ENCODE assay signal across 7 cellular contexts in genomic region chr1:143504703-143505102, GRCh38.
A peak's percentile ranks its signal among the peaks of the same experiment; 100 is the strongest.
DNase-seq lines count a peak whose midpoint lies in the region; ATAC-seq, FAIRE-seq and TF ChIP-seq lines count a peak whose summit lies in the region.
"Not testable (repeated sequence)": the region's sequence is repeated elsewhere in the genome, so short reads cannot be mapped to it uniquely, and the experiment has no call there.

No MANE protein-coding gene starts in this region.

- H4K20me1 ChIP-seq in K562 (replicated peaks; ENCODE audit: control insufficient read depth, insufficient read depth, low read length), result not testable (repeated sequence)

- H3K27me3 ChIP-seq in K562 (ENCODE audit: control insufficient read depth in 2 of 2, insufficient read depth in 2 of 2, low read length in 2 of 2), result not testable (repeated sequence)

- not testable (repeated sequence) for H3K4me1 Mint-ChIP-seq in Calu3 (ENCODE audit: low read depth, unreplicated experiment); activated CD8-positive, alpha-beta T cell treated with anti-CD3 and anti-CD28 coated beads, Interleukin-2, amount 10 ng/mL, durations not matched to agents 7 days and 5 days (ENCODE audit: low read depth); activated naive CD8-positive, alpha-beta T cell treated with anti-CD3 and anti-CD28 coated beads, Interleukin-2, amount 10 ng/mL, durations not matched to agents 7 days and 5 days; memory B cell; stimulated activated naive CD8-positive, alpha-beta T cell treated with anti-CD3 and anti-CD28 coated beads, Interleukin-15, Interleukin-2, amounts not matched to agents 100 ng/mL and 50 ng/mL, for 24 hours (ENCODE audit: low read depth)

- H3K9ac ChIP-seq in K562 (ENCODE audit: insufficient read depth in 1 of 2, low read depth in 2 of 2, low read length in 2 of 2), result not testable (repeated sequence)

- peaks cover 22% of the 10 kb centered on the region for H3K9me3 Mint-ChIP-seq in Calu3 (ENCODE audit: low read depth, unreplicated experiment)
- peaks cover 16% of the 10 kb centered on the region for H3K9me3 Mint-ChIP-seq in activated CD8-positive, alpha-beta T cell treated with anti-CD3 and anti-CD28 coated beads, Interleukin-2, amount 10 ng/mL, durations not matched to agents 7 days and 5 days (ENCODE audit: insufficient read depth)
- H3K9me3 Mint-ChIP-seq in activated naive CD8-positive, alpha-beta T cell treated with anti-CD3 and anti-CD28 coated beads, Interleukin-2, amount 10 ng/mL, durations not matched to agents 7 days and 5 days, result peaks cover 16% of the 10 kb centered on the region
- H3K9me3 Mint-ChIP-seq in memory B cell, result peaks cover 23% of the 10 kb centered on the region
- H3K9me3 Mint-ChIP-seq in stimulated activated naive CD8-positive, alpha-beta T cell treated with anti-CD3 and anti-CD28 coated beads, Interleukin-15, Interleukin-2, amounts not matched to agents 100 ng/mL and 50 ng/mL, for 24 hours, result peaks cover 22% of the 10 kb centered on the region

- ATAC-seq in activated CD8-positive, alpha-beta T cell treated with anti-CD3 and anti-CD28 coated beads, Interleukin-2, amount 10 ng/mL, durations not matched to agents 7 days and 5 days; activated naive CD8-positive, alpha-beta T cell treated with anti-CD3 and anti-CD28 coated beads, Interleukin-2, amount 10 ng/mL, durations not matched to agents 7 days and 5 days (ENCODE audit: low read depth); K562; memory B cell (ENCODE audit: low read depth): not testable (repeated sequence)

- not testable (repeated sequence) for H3K4me3 ChIP-seq in K562

- H3K4me2 ChIP-seq in K562 (ENCODE audit: insufficient read depth, low read length), result not testable (repeated sequence)

- TF ChIP-seq RAD21 in K562 (CRISPR knock-in tag; conservative IDR thresholded peaks at IDR 0.05 in 1 of 2, IDR thresholded peaks at IDR 0.05 in 1 of 2), result not testable (repeated sequence)

- H3K27ac Mint-ChIP-seq in Calu3 (ENCODE audit: unreplicated experiment), result peak overlapping the region; percentile 31
- H3K27ac Mint-ChIP-seq in activated CD8-positive, alpha-beta T cell treated with anti-CD3 and anti-CD28 coated beads, Interleukin-2, amount 10 ng/mL, durations not matched to agents 7 days and 5 days, result peak overlapping the region; percentile 12
- H3K27ac Mint-ChIP-seq in activated naive CD8-positive, alpha-beta T cell treated with anti-CD3 and anti-CD28 coated beads, Interleukin-2, amount 10 ng/mL, durations not matched to agents 7 days and 5 days, result peak overlapping the region; percentile 18
- peak overlapping the region; percentile 18 for H3K27ac Mint-ChIP-seq in memory B cell
- peak overlapping the region; percentile 21 for H3K27ac Mint-ChIP-seq in stimulated activated naive CD8-positive, alpha-beta T cell treated with anti-CD3 and anti-CD28 coated beads, Interleukin-15, Interleukin-2, amounts not matched to agents 100 ng/mL and 50 ng/mL, for 24 hours

- H3K27me3 Mint-ChIP-seq in Calu3 (ENCODE audit: unreplicated experiment), result peaks cover 19% of the 10 kb centered on the region
- H3K27me3 Mint-ChIP-seq in activated CD8-positive, alpha-beta T cell treated with anti-CD3 and anti-CD28 coated beads, Interleukin-2, amount 10 ng/mL, durations not matched to agents 7 days and 5 days (ENCODE audit: low read depth), result peaks cover 16% of the 10 kb centered on the region
- not testable (repeated sequence) for H3K27me3 Mint-ChIP-seq in activated naive CD8-positive, alpha-beta T cell treated with anti-CD3 and anti-CD28 coated beads, Interleukin-2, amount 10 ng/mL, durations not matched to agents 7 days and 5 days
- H3K27me3 Mint-ChIP-seq in memory B cell, result peaks cover 11% of the 10 kb centered on the region
- peaks cover 24% of the 10 kb centered on the region for H3K27me3 Mint-ChIP-seq in stimulated activated naive CD8-positive, alpha-beta T cell treated with anti-CD3 and anti-CD28 coated beads, Interleukin-15, Interleukin-2, amounts not matched to agents 100 ng/mL and 50 ng/mL, for 24 hours

- FAIRE-seq in K562 (lab: Jason Lieb, UNC), result not testable (repeated sequence)

- not testable (repeated sequence) for H3K9me3 ChIP-seq in K562 (replicated peaks; ENCODE audit: control insufficient read depth, insufficient read depth, low read depth, low read length)

- not testable (repeated sequence) for TF ChIP-seq POLR2A in K562 (conservative IDR thresholded peaks at IDR 0.05)

- DNase-seq in Calu3; HEK293T (ENCODE audit: extremely low spot score); activated CD8-positive, alpha-beta T cell treated with anti-CD3 and anti-CD28 coated beads, Interleukin-2, amount 10 ng/mL, durations not matched to agents 7 days and 5 days; activated naive CD8-positive, alpha-beta T cell treated with anti-CD3 and anti-CD28 coated beads, Interleukin-2, amount 10 ng/mL, durations not matched to agents 7 days and 5 days; K562 (ENCODE audit: extremely low read depth in 1 of 4, low spot score in 3 of 4); memory B cell (ENCODE audit: low spot score in 2 of 2): not testable (repeated sequence)

- H3K36me3 ChIP-seq in K562 (ENCODE audit: control insufficient read depth, insufficient read depth, low read length), result not testable (repeated sequence)

- POLR2A ChIA-PET in HEK293T (lab: Yijun Ruan, JAX); activated CD8-positive, alpha-beta T cell treated with anti-CD3 and anti-CD28 coated beads, Interleukin-2, amount 10 ng/mL, durations not matched to agents 7 days and 5 days (lab: Charles Lee); activated naive CD8-positive, alpha-beta T cell treated with anti-CD3 and anti-CD28 coated beads, Interleukin-2, amount 10 ng/mL, durations not matched to agents 7 days and 5 days (lab: Charles Lee); K562 (lab: Yijun Ruan, JAX): not testable (repeated sequence)

- CTCF ChIA-PET in Calu3 (lab: Charles Lee); HEK293T (lab: Yijun Ruan, JAX); activated CD8-positive, alpha-beta T cell treated with anti-CD3 and anti-CD28 coated beads, Interleukin-2, amount 10 ng/mL, durations not matched to agents 7 days and 5 days (lab: Charles Lee); K562 (lab: Yijun Ruan, JAX; ENCODE audit: low intra/inter-chr PET ratio): not testable (repeated sequence)

- peaks cover 18% of the 10 kb centered on the region for H3K36me3 Mint-ChIP-seq in Calu3 (ENCODE audit: insufficient read depth, unreplicated experiment)
- H3K36me3 Mint-ChIP-seq in activated CD8-positive, alpha-beta T cell treated with anti-CD3 and anti-CD28 coated beads, Interleukin-2, amount 10 ng/mL, durations not matched to agents 7 days and 5 days (ENCODE audit: low read depth), result peaks cover 17% of the 10 kb centered on the region
- peaks cover 12% of the 10 kb centered on the region for H3K36me3 Mint-ChIP-seq in activated naive CD8-positive, alpha-beta T cell treated with anti-CD3 and anti-CD28 coated beads, Interleukin-2, amount 10 ng/mL, durations not matched to agents 7 days and 5 days
- H3K36me3 Mint-ChIP-seq in memory B cell, result peaks cover 18% of the 10 kb centered on the region
- H3K36me3 Mint-ChIP-seq in stimulated activated naive CD8-positive, alpha-beta T cell treated with anti-CD3 and anti-CD28 coated beads, Interleukin-15, Interleukin-2, amounts not matched to agents 100 ng/mL and 50 ng/mL, for 24 hours (ENCODE audit: low read depth), result peaks cover 17% of the 10 kb centered on the region

- H3K27ac ChIP-seq in K562 (ENCODE audit: extremely low read depth, low read depth, low read length), result not testable (repeated sequence)

- H2AFZ ChIP-seq in K562 (ENCODE audit: low read depth, low read length), result not testable (repeated sequence)

- TF ChIP-seq CTCF in Calu3 (IDR thresholded peaks at IDR 0.05; ENCODE audit: unreplicated experiment); K562 (IDR thresholded peaks at IDR 0.05 in 2 of 3, conservative IDR thresholded peaks at IDR 0.05 in 1 of 3; ENCODE audit: insufficient read depth in 2 of 3, low read depth in 1 of 3, low read length in 3 of 3): not testable (repeated sequence)

- TF ChIP-seq EP300 in K562 (IDR thresholded peaks at IDR 0.05; ENCODE audit: low read length), result not testable (repeated sequence)

- in situ Hi-C loops in K562 (cut with MboI), result loop anchor here (25.0 kb wide), 1 partner anchor 833 kb away; no protein-coding TSS in a partner anchor

- not testable (repeated sequence) for H3K9me1 ChIP-seq in K562 (ENCODE audit: control insufficient read depth, insufficient read depth, low read length)

- H3K4me3 Mint-ChIP-seq in Calu3 (ENCODE audit: low read depth, unreplicated experiment); activated CD8-positive, alpha-beta T cell treated with anti-CD3 and anti-CD28 coated beads, Interleukin-2, amount 10 ng/mL, durations not matched to agents 7 days and 5 days; activated naive CD8-positive, alpha-beta T cell treated with anti-CD3 and anti-CD28 coated beads, Interleukin-2, amount 10 ng/mL, durations not matched to agents 7 days and 5 days; memory B cell; stimulated activated naive CD8-positive, alpha-beta T cell treated with anti-CD3 and anti-CD28 coated beads, Interleukin-15, Interleukin-2, amounts not matched to agents 100 ng/mL and 50 ng/mL, for 24 hours: not testable (repeated sequence)

- not testable (repeated sequence) for H3K79me2 ChIP-seq in K562 (ENCODE audit: control insufficient read depth, insufficient read depth, low read length)

- BruUV-seq in Calu3 (replicated peaks; lab: Mats Ljungman, UMichigan); K562 (replicated peaks; lab: Mats Ljungman, UMichigan): not testable (repeated sequence)

- H3K4me1 ChIP-seq in K562 (replicated peaks in 1 of 2; ENCODE audit: control insufficient read depth in 2 of 2, insufficient read depth in 2 of 2, low read length in 2 of 2), result not testable (repeated sequence)

- intact Hi-C loops in Calu3 (cut with micrococcal nuclease; ENCODE audit: unreplicated experiment); K562 (cut with micrococcal nuclease): not testable (repeated sequence)

TF ChIP-seq in HEK293T, 16 proteins besides CTCF, POLR2A, EP300 and RAD21:
- peak; percentile 17; the same call in 1 of the 2 replicates for TF ChIP-seq TARDBP (IDR thresholded peaks at IDR 0.05)
